ENCODE assay signal across 20 cellular contexts in the genomic region with DNA sequence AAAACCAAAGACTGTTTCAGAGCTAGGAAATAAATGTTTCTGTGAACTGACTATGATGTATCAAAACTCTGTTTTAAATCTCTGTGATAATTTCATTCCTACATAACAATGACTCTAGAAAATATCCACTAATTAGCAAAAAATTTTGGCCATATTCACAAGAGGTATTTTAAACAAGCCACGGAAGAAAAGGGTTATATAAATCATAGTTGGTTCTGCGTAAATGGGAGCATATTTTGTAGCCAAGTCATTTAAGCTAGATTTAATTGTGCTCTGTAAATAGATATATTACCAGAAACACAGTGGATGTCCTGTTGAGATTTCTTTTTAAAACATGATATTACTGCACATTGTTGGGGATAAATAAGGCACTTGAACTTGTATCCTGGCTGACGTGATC.
"Had no signal": no experiment of that assay in that cellular context is flagged by ENCODE, and none has a peak within 500 bp of the region (broad histone marks: within the 10 kb centered on the region; RNA-seq: fewer than 3 reads in every experiment).

No MANE protein-coding gene starts in this region.

- H3K4me1 Mint-ChIP-seq: endodermal cell; naive thymus-derived CD4-positive, alpha-beta T cell; stimulated activated naive B cell treated with anti-CD40 and anti-IgM and Interleukin-4, amounts not matched to agents 10 μg/mL and 1 μg/mL and 100 μg/mL, for 72 hours; stimulated activated naive CD8-positive, alpha-beta T cell treated with anti-CD3 and anti-CD28 coated beads, Interleukin-15, amount 100 ng/mL, for 72 hours had no signal

- H3K4me3 Mint-ChIP-seq: endodermal cell; naive thymus-derived CD4-positive, alpha-beta T cell; nephron progenitor cell; stimulated activated naive B cell treated with anti-CD40 and anti-IgM and Interleukin-4, amounts not matched to agents 10 μg/mL and 1 μg/mL and 100 μg/mL, for 72 hours; stimulated activated naive CD8-positive, alpha-beta T cell treated with anti-CD3 and anti-CD28 coated beads, Interleukin-15, amount 100 ng/mL, for 72 hours had no signal

- H3K36me3 ChIP-seq: transverse colon had no signal

- H3K4me1 ChIP-seq: psoas muscle, testis had no signal

- H3K27me3 ChIP-seq: hepatocyte, testis, transverse colon had no signal

- H3K9me3 Mint-ChIP-seq: stimulated activated naive B cell treated with anti-CD40 and anti-IgM and Interleukin-4, amounts not matched to agents 10 μg/mL and 1 μg/mL and 100 μg/mL, for 72 hours; stimulated activated naive CD8-positive, alpha-beta T cell treated with anti-CD3 and anti-CD28 coated beads, Interleukin-15, amount 100 ng/mL, for 72 hours had no signal

- H3K4me2 ChIP-seq: hepatocyte had no signal

- H2AFZ ChIP-seq: hepatocyte had no signal

- H3K79me2 ChIP-seq: hepatocyte had no signal

- H3K27ac ChIP-seq: coronary artery, hepatocyte, psoas muscle, testis, transverse colon had no signal

- H3K4me3 ChIP-seq: coronary artery, hepatocyte, psoas muscle, testis, transverse colon had no signal

- H3K36me3 Mint-ChIP-seq: naive thymus-derived CD4-positive, alpha-beta T cell had no signal

- ATAC-seq: left cardiac atrium; naive thymus-derived CD4-positive, alpha-beta T cell; psoas muscle; sciatic nerve; stimulated activated naive B cell treated with anti-CD40 and anti-IgM and Interleukin-4, amounts not matched to agents 10 μg/mL and 1 μg/mL and 100 μg/mL, for 72 hours; stimulated activated naive CD8-positive, alpha-beta T cell treated with anti-CD3 and anti-CD28 coated beads, Interleukin-15, amount 100 ng/mL, for 72 hours had no signal

- H3K9me3 ChIP-seq: psoas muscle, testis, transverse colon had no signal

- H3K27me3 Mint-ChIP-seq: naive thymus-derived CD4-positive, alpha-beta T cell; stimulated activated naive B cell treated with anti-CD40 and anti-IgM and Interleukin-4, amounts not matched to agents 10 μg/mL and 1 μg/mL and 100 μg/mL, for 72 hours; stimulated activated naive CD8-positive, alpha-beta T cell treated with anti-CD3 and anti-CD28 coated beads, Interleukin-15, amount 100 ng/mL, for 72 hours had no signal

- H3K27ac Mint-ChIP-seq: endodermal cell; naive thymus-derived CD4-positive, alpha-beta T cell; nephron progenitor cell; stimulated activated naive B cell treated with anti-CD40 and anti-IgM and Interleukin-4, amounts not matched to agents 10 μg/mL and 1 μg/mL and 100 μg/mL, for 72 hours; stimulated activated naive CD8-positive, alpha-beta T cell treated with anti-CD3 and anti-CD28 coated beads, Interleukin-15, amount 100 ng/mL, for 72 hours had no signal

- DNase-seq: effector CD4-positive, alpha-beta T cell; endodermal cell; foreskin melanocyte; head of caudate nucleus; kidney; left cardiac atrium; mesendoderm; naive thymus-derived CD4-positive, alpha-beta T cell; nephron progenitor cell; psoas muscle; retina; stimulated activated CD4-positive, alpha-beta T cell treated with anti-CD3 and anti-CD28 coated beads, Interleukin-2, amount 100 ng/mL, for 24 hours; stimulated activated CD4-positive, alpha-beta T cell treated with anti-CD3 and anti-CD28 coated beads, Interleukin-4, amount 100 ng/mL, for 4 hours; stimulated activated naive B cell treated with anti-CD40 and anti-IgM and Interleukin-4, amounts not matched to agents 10 μg/mL and 1 μg/mL and 100 μg/mL, for 72 hours; stimulated activated naive CD8-positive, alpha-beta T cell treated with anti-CD3 and anti-CD28 coated beads, Interleukin-15, amount 100 ng/mL, for 72 hours; testis; transverse colon had no signal
